8 cellular contexts compared by ENCODE assay signal in genomic region chr11:9015677-9016076, GRCh38. TPM values are rescaled to one million over a fixed set of nuclear protein-coding genes. Genes with fewer than 3 reads are reported as not detected.
DNase-seq lines count a peak whose midpoint lies in the region; ATAC-seq, FAIRE-seq and TF ChIP-seq lines count a peak whose summit lies in the region.

No MANE protein-coding gene starts in this region.

- no peaks in the 10 kb centered on the region for H3K36me3 ChIP-seq in adipocyte (ENCODE audit: control insufficient read depth, insufficient read depth, low read length, severe bottlenecking)

- H3K27me3 ChIP-seq in adipocyte (replicated peaks; ENCODE audit: control insufficient read depth, insufficient read depth, low read length) = no peaks in the 10 kb centered on the region

- H3K9me3 ChIP-seq in adipocyte (ENCODE audit: control insufficient read depth, low read length) = no peaks in the 10 kb centered on the region

- no peak overlapping the region for H3K4me3 ChIP-seq in adipocyte (ENCODE audit: low read length)

- peak; percentile 86 for TF ChIP-seq CTCF in D721Med (IDR thresholded peaks at IDR 0.05; ENCODE audit: insufficient read depth, missing control alignments)

- H3K4me1 ChIP-seq in adipocyte (ENCODE audit: control insufficient read depth, insufficient read depth, low read length) = peaks cover 9% of the 10 kb centered on the region

- H3K9ac ChIP-seq in adipocyte (ENCODE audit: low read length) = no peak overlapping the region

- DNase-seq in D721Med (ENCODE audit: insufficient read length, low spot score) (peak; percentile 45), MV-4-11 (lab: John Stamatoyannopoulos, UW) (peak; percentile 78), SKM-1 treated with dmso at 0.1 percent for 144 hours (lab: John Stamatoyannopoulos, UW; ENCODE audit: unreplicated experiment) (peak; percentile 76), adipocyte (ENCODE audit: low read depth) (peak; percentile 85), left cardiac atrium (peak; percentile 64), putamen (ENCODE audit: low spot score) (peak; percentile 55)

- intact Hi-C loops in left cardiac atrium (cut with DNase I) = loop anchor here (2.0 to 10.0 kb wide), 3 partner anchors 119 to 492 kb away; no protein-coding TSS in a partner anchor

- no peak for FAIRE-seq in D721Med (lab: Jason Lieb, UNC)

- ATAC-seq in GM21619 (IDR thresholded peaks at IDR 0.05; ENCODE audit: unreplicated experiment) (peak; percentile 74), left cardiac atrium (peak; percentile 71), HG02840 (IDR thresholded peaks at IDR 0.05; ENCODE audit: low FRiP score, unreplicated experiment) (no peak)

RNA-seq across cellular contexts. Expression of gene NRIP3, which starts 11.9 kb away (rescaled TPM):
- total RNA-seq in left cardiac atrium = 1 to 10 TPM; 1.8 to 1.9 TPM

RNA-seq across cellular contexts. Expression of gene TMEM9B, which starts 51.4 kb away (rescaled TPM):
- total RNA-seq in left cardiac atrium = 10 to 100 TPM; 35.9 to 45.9 TPM
